8 cellular contexts compared by ENCODE assay signal in the genomic region with DNA sequence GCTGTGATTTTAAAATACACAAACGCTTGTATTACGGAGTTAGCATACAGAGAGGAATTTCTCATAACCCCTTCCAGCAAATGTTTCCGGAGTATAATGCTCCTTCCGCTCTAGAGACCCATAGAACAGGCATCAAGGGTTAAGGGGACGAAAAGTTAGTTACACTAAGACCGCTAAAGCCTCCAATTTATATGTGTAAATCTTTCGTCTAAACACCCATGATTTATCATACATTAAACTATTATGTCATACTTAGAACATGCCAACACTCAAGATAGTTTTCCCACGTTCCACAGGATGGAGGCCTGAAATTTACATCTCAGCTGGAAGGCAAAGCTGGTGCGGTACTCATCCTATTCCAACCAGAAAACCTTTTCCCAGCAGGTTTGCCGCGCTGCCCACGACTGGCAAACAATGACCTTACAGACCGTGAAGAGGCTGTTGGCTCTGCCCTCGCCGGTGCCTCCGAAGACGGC. TPM values are rescaled to one million over a fixed set of nuclear protein-coding genes. Genes with fewer than 3 reads are reported as not detected.
DNase-seq lines count a peak whose midpoint lies in the region; ATAC-seq and TF ChIP-seq lines count a peak whose summit lies in the region.

No MANE protein-coding gene starts in this region.

- WGBS in esophagus muscularis mucosa: under 1% methylated on average over 17 of the region's 17 CpGs

- no peak for TF ChIP-seq EP300 in esophagus muscularis mucosa (IDR thresholded peaks at IDR 0.05)

- H3K27me3 ChIP-seq in esophagus muscularis mucosa: no peaks in the 10 kb centered on the region

- intact Hi-C loops in esophagus muscularis mucosa (cut with DNase I): loop anchor here (5.0 kb wide), 1 partner anchor 121 kb away; the partner anchor contains the start of gene ASNSD1

- H3K4me3 Mint-ChIP-seq in T-cell (peak overlapping the region; percentile 92 to 93 (median 92)), nephron (peak overlapping the region; percentile 92 to 97 (median 96))

- peak; percentile 66 for DNase-seq in DMS79 (lab: John Stamatoyannopoulos, UW)
- DNase-seq in T-cell: peak in 1 of 34 experiments; percentile 5
- no peak for DNase-seq in esophagus muscularis mucosa (ENCODE audit: extremely low spot score)
- no peak for DNase-seq in stimulated activated CD8-positive, alpha-beta memory T cell treated with anti-CD3 and anti-CD28 coated beads, Interleukin-4, amount 100 ng/mL, for 48 hours
- DNase-seq in cerebellar nuclear complex (lab: John Stamatoyannopoulos, UW): no peak

- ATAC-seq in GM21367 (IDR thresholded peaks at IDR 0.05; ENCODE audit: unreplicated experiment): peak; percentile 16
- ATAC-seq in HG03571 (IDR thresholded peaks at IDR 0.05; ENCODE audit: unreplicated experiment): peak; percentile 20
- peak in 2 of 4 experiments; percentile 3 for ATAC-seq in T-cell (replicated peaks in 1 of 4)

- POLR2A ChIA-PET in T-cell (lab: Charles Lee): interaction anchor here (0.6 to 2.3 kb wide), 4 partner anchors 21 to 343 kb away, joined by 3 to 15 read pairs (median 4); partner anchors contain the start of gene OSGEPL1 (in 2 of the 2)

- peaks cover 63 to 74% (median 72%) of the 10 kb centered on the region in 3 donors for H3K4me1 Mint-ChIP-seq in T-cell
- peaks cover 29% of the 10 kb centered on the region for H3K4me1 Mint-ChIP-seq in nephron

- peaks cover 15 to 42% (median 22%) of the 10 kb centered on the region in 4 donors for H3K36me3 ChIP-seq in esophagus muscularis mucosa

- peak overlapping the region; percentile 70 to 87 (median 76) for H3K4me3 ChIP-seq in esophagus muscularis mucosa

- H3K27ac Mint-ChIP-seq in T-cell (peak overlapping the region; percentile 90 to 93), nephron (peak overlapping the region; percentile 96 to 99 (median 98))

- no peaks in the 10 kb centered on the region for H3K27me3 Mint-ChIP-seq in T-cell
- no peaks in the 10 kb centered on the region for H3K27me3 Mint-ChIP-seq in nephron (ENCODE audit: low read depth)

- TF ChIP-seq CTCF in esophagus muscularis mucosa (IDR thresholded peaks at IDR 0.05) (no peak), nephron (IDR thresholded peaks at IDR 0.05; ENCODE audit: unreplicated experiment in 3 of 3) (no peak)

- H3K36me3 Mint-ChIP-seq in T-cell: peaks cover 46% of the 10 kb centered on the region
- H3K36me3 Mint-ChIP-seq in nephron (ENCODE audit: low read depth): peaks cover 52% of the 10 kb centered on the region

- H3K27ac ChIP-seq in esophagus muscularis mucosa (replicated peaks in 1 of 4): peak overlapping the region; percentile 92 to 98 (median 93)

- CTCF ChIA-PET in T-cell (lab: Charles Lee): interaction anchor here in 1 of 2 donors (1.6 to 3.2 kb wide), 2 partner anchors 16 to 20 kb away, joined by 3 to 29 read pairs; partner anchors contain the start of gene OSGEPL1

- H3K9me3 ChIP-seq in esophagus muscularis mucosa: no peaks in the 10 kb centered on the region

- TF ChIP-seq POLR2A in esophagus muscularis mucosa (IDR thresholded peaks at IDR 0.05; ENCODE audit: low read depth): no peak

- H3K4me1 ChIP-seq in esophagus muscularis mucosa: peaks cover 23 to 59% (median 56%) of the 10 kb centered on the region in 4 donors

- H3K9me3 Mint-ChIP-seq in T-cell (no peaks in the 10 kb centered on the region), nephron (no peaks in the 10 kb centered on the region)

RNA-seq across cellular contexts. Expression of gene ORMDL1, which starts 0.7 kb away (rescaled TPM):
- 100 to 1,000 TPM; 121 to 161 (median 146) TPM for total RNA-seq in T-cell
- total RNA-seq in esophagus muscularis mucosa: 10 to 100 TPM; 25.4 to 60.2 (median 35.2) TPM

RNA-seq across cellular contexts. Expression of gene PMS1, which starts 0.8 kb away (rescaled TPM):
- total RNA-seq in T-cell: 10 to 100 TPM; 23.1 to 30.9 (median 24.8) TPM
- total RNA-seq in esophagus muscularis mucosa: 10 to 100 TPM; 12.0 to 15.0 (median 12.8) TPM

RNA-seq across cellular contexts. Expression of gene OSGEPL1, which starts 20.9 kb away (rescaled TPM):
- total RNA-seq in T-cell (10 to 100 TPM in 4 of 5 donors, 1 to 10 TPM in 1; 5.5 to 15.3 (median 13.9) TPM), esophagus muscularis mucosa (1 to 10 TPM; 1.5 to 6.2 (median 3.2) TPM)
